8 cellular contexts compared by ENCODE assay signal in genomic region chr11:62380821-62381243, GRCh38. TPM values are rescaled to one million over a fixed set of nuclear protein-coding genes. Genes with fewer than 3 reads are reported as not detected.
DNase-seq lines count a peak whose midpoint lies in the region; ATAC-seq and TF ChIP-seq lines count a peak whose summit lies in the region.
"Not testable (repeated sequence)": the region's sequence is repeated elsewhere in the genome, so short reads cannot be mapped to it uniquely, and the experiment has no call there.

No MANE protein-coding gene starts in this region.

- CTCF ChIA-PET in MCF 10A (lab: Yijun Ruan, JAX): interaction anchor here (0.7 to 1.6 kb wide), 11 partner anchors 9 to 408 kb away, joined by 3 to 25 read pairs (median 6); no protein-coding TSS in a partner anchor

- H3K4me3 ChIP-seq in LNCaP clone FGC (ENCODE audit: low read depth, low read length); WERI-Rb-1 (ENCODE audit: low read depth, low read length); vagina: not testable (repeated sequence)
- peak overlapping the region in 3 of 10 donors; percentile 8 to 18 (median 15) for H3K4me3 ChIP-seq in heart right ventricle

- not testable (repeated sequence) for H3K36me3 ChIP-seq in WERI-Rb-1, heart right ventricle, vagina

- H3K27ac Mint-ChIP-seq in MCF 10A (ENCODE audit: low read depth, unreplicated experiment): not testable (repeated sequence)

- BruUV-seq in MCF 10A (replicated peaks; lab: Mats Ljungman, UMichigan): not testable (repeated sequence)

- TF ChIP-seq CTCF in LNCaP clone FGC (IDR thresholded peaks at IDR 0.05; ENCODE audit: control insufficient read depth, extremely low read depth, insufficient read depth): peak; percentile 87
- TF ChIP-seq CTCF in WERI-Rb-1 (IDR thresholded peaks at IDR 0.05; ENCODE audit: low read depth, low read length): peak; percentile 59
- TF ChIP-seq CTCF in MCF 10A (IDR thresholded peaks at IDR 0.05; ENCODE audit: unreplicated experiment): peak; percentile 78
- TF ChIP-seq CTCF in heart right ventricle (IDR thresholded peaks at IDR 0.05): peak; percentile 75 to 93 (median 87)
- peak in 2 of 3 donors; percentile 42 to 75 for TF ChIP-seq CTCF in omental fat pad (IDR thresholded peaks at IDR 0.05)
- TF ChIP-seq CTCF in vagina (IDR thresholded peaks at IDR 0.05): peak; percentile 75 to 98 (median 85)

- peaks cover 0 to 14% (median 7%) of the 10 kb centered on the region in 9 donors for H3K4me1 ChIP-seq in heart right ventricle
- H3K4me1 ChIP-seq in vagina: not testable (repeated sequence)

- intact Hi-C loops in MCF 10A (cut with micrococcal nuclease) (loop anchor here (1.0 to 10.0 kb wide), 2 partner anchors 12 to 454 kb away; partner anchors contain the start of genes STX5, TEX54 and WDR74), heart right ventricle (cut with DNase I) (loop anchor here in 5 of 10 donors (5.0 to 10.0 kb wide), 4 partner anchors 209 to 484 kb away; no protein-coding TSS in a partner anchor)
- intact Hi-C loops in vagina (cut with DNase I): not testable (repeated sequence)

- peak overlapping the region; percentile 24 for H3K27ac ChIP-seq in WERI-Rb-1
- H3K27ac ChIP-seq in heart right ventricle, vagina: not testable (repeated sequence)

- not testable (repeated sequence) for H3K27me3 ChIP-seq in WERI-Rb-1 (ENCODE audit: insufficient read depth, low read depth, severe bottlenecking); heart right ventricle; vagina

- not testable (repeated sequence) for H3K4me3 Mint-ChIP-seq in MCF 10A (ENCODE audit: unreplicated experiment)

- not testable (repeated sequence) for H3K9me3 Mint-ChIP-seq in MCF 10A (ENCODE audit: unreplicated experiment)

- WGBS in heart right ventricle, 2 donors: 4% methylated on average over 12 of the region's 12 CpGs

- DNase-seq in ELR (ENCODE audit: low read depth) (peak; percentile 81), NCI-H82 (lab: John Stamatoyannopoulos, UW) (peak; percentile 89), WERI-Rb-1 (peak; percentile 63), MCF 10A (ENCODE audit: unreplicated experiment) (peak; percentile 74), heart right ventricle (peak in 1 of 2 donors; percentile 39)
- not testable (repeated sequence) for DNase-seq in LNCaP clone FGC (ENCODE audit: low read depth); omental fat pad (ENCODE audit: low spot score); vagina (ENCODE audit: extremely low spot score in 2 of 2)

- ATAC-seq in heart right ventricle: peak; percentile 64 to 86 (median 76)
- ATAC-seq in omental fat pad (ENCODE audit: low FRiP score): peak; percentile 91

- not testable (repeated sequence) for TF ChIP-seq POLR2A in vagina (IDR thresholded peaks at IDR 0.05)

- not testable (repeated sequence) for H3K27me3 Mint-ChIP-seq in MCF 10A (ENCODE audit: insufficient read depth, unreplicated experiment)

- not testable (repeated sequence) for H3K4me1 Mint-ChIP-seq in MCF 10A (ENCODE audit: insufficient read depth, unreplicated experiment)

- H3K36me3 Mint-ChIP-seq in MCF 10A (ENCODE audit: insufficient read depth, unreplicated experiment): not testable (repeated sequence)

- POLR2A ChIA-PET in MCF 10A (lab: Yijun Ruan, JAX): not testable (repeated sequence)

- not testable (repeated sequence) for H3K9me3 ChIP-seq in WERI-Rb-1 (ENCODE audit: severe bottlenecking); heart right ventricle; vagina

RNA-seq across cellular contexts. Expression of gene SCGB1A1, which starts 38.0 kb away (rescaled TPM):
- not detected in 2 replicates for total RNA-seq in MCF 10A (2022)
- not detected for total RNA-seq in heart right ventricle
- under 1 TPM in 1 of 2 donors, not detected in 1; 0.20 TPM for polyA plus RNA-seq in heart right ventricle
- not detected for total RNA-seq in omental fat pad
- not detected for total RNA-seq in vagina

RNA-seq across cellular contexts. Expression of gene ASRGL1, which starts 43.6 kb away (rescaled TPM):
- total RNA-seq in MCF 10A (2022) (0.65 TPM in 1 of 2 replicates, not detected in the other), heart right ventricle (1 to 10 TPM; 1.3 to 9.1 (median 2.6) TPM), omental fat pad (10 to 100 TPM in 3 of 4 donors, 1 to 10 TPM in 1; 7.1 to 57.9 (median 31.3) TPM), vagina (5.6 TPM)
- 1 to 10 TPM; 3.1 to 6.5 TPM for polyA plus RNA-seq in heart right ventricle
